In the genomic region with DNA sequence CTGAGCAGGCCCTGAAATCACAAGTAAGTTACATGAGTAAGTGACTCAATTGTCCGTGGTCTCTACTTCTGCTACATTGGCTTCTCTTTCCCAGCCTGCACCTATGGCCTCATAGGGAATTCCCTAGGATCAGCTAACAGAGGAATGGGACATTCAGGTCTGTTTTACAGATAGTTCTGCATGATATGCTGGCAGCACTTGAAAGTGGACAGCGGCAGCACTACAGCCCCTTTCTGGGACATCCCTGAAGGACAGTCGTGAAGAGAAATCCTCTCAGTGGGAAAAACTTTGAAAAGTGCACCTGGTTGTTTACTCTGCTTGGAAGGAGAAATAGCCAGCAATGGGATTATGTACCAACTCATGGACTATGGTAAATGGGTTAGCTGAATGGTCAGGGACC, we compare ENCODE assay signal across 31 cellular contexts.
"Had no signal": no experiment of that assay in that cellular context is flagged by ENCODE, and none has a peak within 500 bp of the region (broad histone marks: within the 10 kb centered on the region; RNA-seq: fewer than 3 reads in every experiment).

No MANE protein-coding gene starts in this region.

- H3K27me3 Mint-ChIP-seq: progenitor cell of endocrine pancreas; stimulated activated memory B cell treated with anti-CD40 and anti-IgM and Interleukin-4, amounts not matched to agents 10 μg/mL and 1 μg/mL and 100 μg/mL, for 72 hours; stimulated activated naive CD8-positive, alpha-beta T cell treated with anti-CD3 and anti-CD28 coated beads, Interleukin-15, amount 100 ng/mL, for 72 hours; type B pancreatic cell had no signal

- H2AFZ ChIP-seq: neural progenitor cell, parathyroid adenoma had no signal

- DNase-seq: natural killer cell; occipital lobe; ovary; posterior cingulate gyrus; psoas muscle; right cardiac atrium; right lobe of liver; sigmoid colon; small intestine; spleen; stimulated activated CD4-positive, alpha-beta T cell treated with anti-CD3 and anti-CD28 coated beads, Interleukin-12 subunit alpha, Interleukin-12 subunit beta, amount 100 ng/mL, for 4 hours; stimulated activated CD4-positive, alpha-beta T cell treated with anti-CD3 and anti-CD28 coated beads, Interleukin-1b, Interleukin-23, amount 100 ng/mL, for 48 hours; stimulated activated CD4-positive, alpha-beta T cell treated with anti-CD3 and anti-CD28 coated beads, Interleukin-4, amount 100 ng/mL, for 1 hour; stimulated activated CD4-positive, alpha-beta T cell treated with anti-CD3 and anti-CD28 coated beads, Interleukin-4, amount 100 ng/mL, for 4 hours; stimulated activated CD8-positive, alpha-beta memory T cell treated with anti-CD3 and anti-CD28 coated beads, Interleukin-4, amount 100 ng/mL, for 48 hours; stimulated activated naive CD4-positive, alpha-beta T cell; stimulated activated naive CD8-positive, alpha-beta T cell treated with anti-CD3 and anti-CD28 coated beads, Interleukin-15, amount 100 ng/mL, for 72 hours; stimulated activated naive CD8-positive, alpha-beta T cell treated with anti-CD3 and anti-CD28 coated beads, Interleukin-15, Interleukin-2, amounts not matched to agents 100 U/mL and 50 U/mL, for 24 hours; substantia nigra; testis; tibial artery; transverse colon; upper lobe of right lung; uterus had no signal

- H3K36me3 ChIP-seq: neural progenitor cell, ovary, right lobe of liver, sigmoid colon, spleen, suprapubic skin, tibial artery, transverse colon, upper lobe of right lung, uterus had no signal

- H3K4me1 ChIP-seq: neural progenitor cell, parathyroid adenoma, psoas muscle, right lobe of liver, sigmoid colon, spleen, suprapubic skin, testis, tibial artery, transverse colon, upper lobe of right lung, uterus had no signal

- H3K4me1 Mint-ChIP-seq: natural killer cell; nephron; stimulated activated memory B cell treated with anti-CD40 and anti-IgM and Interleukin-4, amounts not matched to agents 10 μg/mL and 1 μg/mL and 100 μg/mL, for 72 hours; stimulated activated naive CD8-positive, alpha-beta T cell treated with anti-CD3 and anti-CD28 coated beads, Interleukin-15, amount 100 ng/mL, for 72 hours had no signal

- H3K79me2 ChIP-seq: parathyroid adenoma had no signal

- H3K4me3 ChIP-seq: neural progenitor cell, ovary, psoas muscle, right lobe of liver, sigmoid colon, spleen, suprapubic skin, testis, tibial artery, transverse colon, upper lobe of right lung, uterus had no signal

- H3K27ac Mint-ChIP-seq: natural killer cell; nephron; neural progenitor cell; progenitor cell of endocrine pancreas; stimulated activated memory B cell treated with anti-CD40 and anti-IgM and Interleukin-4, amounts not matched to agents 10 μg/mL and 1 μg/mL and 100 μg/mL, for 72 hours; stimulated activated naive CD8-positive, alpha-beta T cell treated with anti-CD3 and anti-CD28 coated beads, Interleukin-15, amount 100 ng/mL, for 72 hours; type B pancreatic cell had no signal

- H3K36me3 Mint-ChIP-seq: natural killer cell; neural progenitor cell; stimulated activated memory B cell treated with anti-CD40 and anti-IgM and Interleukin-4, amounts not matched to agents 10 μg/mL and 1 μg/mL and 100 μg/mL, for 72 hours; type B pancreatic cell had no signal

- H3K9me3 ChIP-seq: ovary, psoas muscle, right lobe of liver, sigmoid colon, spleen, suprapubic skin, testis, tibial artery, transverse colon, upper lobe of right lung, uterus had no signal

- H3K27me3 ChIP-seq: neural progenitor cell, ovary, right lobe of liver, sigmoid colon, spleen, suprapubic skin, testis, tibial artery, transverse colon, upper lobe of right lung, uterus had no signal

- ATAC-seq: natural killer cell; psoas muscle; right cardiac atrium; right lobe of liver; stimulated activated memory B cell treated with anti-CD40 and anti-IgM and Interleukin-4, amounts not matched to agents 10 μg/mL and 1 μg/mL and 100 μg/mL, for 72 hours; stimulated activated naive CD8-positive, alpha-beta T cell treated with anti-CD3 and anti-CD28 coated beads, Interleukin-15, amount 100 ng/mL, for 72 hours; stimulated activated naive CD8-positive, alpha-beta T cell treated with anti-CD3 and anti-CD28 coated beads, Interleukin-15, Interleukin-2, amounts not matched to agents 100 U/mL and 50 U/mL, for 24 hours; upper lobe of right lung had no signal

- H3K4me2 ChIP-seq: neural progenitor cell had no signal

- H3K4me3 Mint-ChIP-seq: natural killer cell; nephron; neural progenitor cell; stimulated activated memory B cell treated with anti-CD40 and anti-IgM and Interleukin-4, amounts not matched to agents 10 μg/mL and 1 μg/mL and 100 μg/mL, for 72 hours; stimulated activated naive CD8-positive, alpha-beta T cell treated with anti-CD3 and anti-CD28 coated beads, Interleukin-15, amount 100 ng/mL, for 72 hours; type B pancreatic cell had no signal

- H3K9ac ChIP-seq: neural progenitor cell, parathyroid adenoma had no signal

- H3K27ac ChIP-seq: neural progenitor cell, ovary, parathyroid adenoma, psoas muscle, right lobe of liver, sigmoid colon, spleen, suprapubic skin, testis, tibial artery, transverse colon, upper lobe of right lung, uterus had no signal

- H3K9me3 Mint-ChIP-seq: natural killer cell; nephron; neural progenitor cell; stimulated activated memory B cell treated with anti-CD40 and anti-IgM and Interleukin-4, amounts not matched to agents 10 μg/mL and 1 μg/mL and 100 μg/mL, for 72 hours; stimulated activated naive CD8-positive, alpha-beta T cell treated with anti-CD3 and anti-CD28 coated beads, Interleukin-15, amount 100 ng/mL, for 72 hours; type B pancreatic cell had no signal
